1 cellular context compared by ENCODE assay signal in genomic region chr3:30492581-30493192, GRCh38.
A peak's percentile ranks its signal among the peaks of the same experiment; 100 is the strongest.
TF ChIP-seq lines count a peak whose summit lies in the region.

No MANE protein-coding gene starts in this region.

TF ChIP-seq in HepG2, 621 proteins besides CTCF, POLR2A, EP300 and RAD21 (continued from another document and continues in another):
- TF ChIP-seq ELK4 (CRISPR knock-in tag; IDR thresholded peaks at IDR 0.05; ENCODE audit: borderline replicate concordance) (no peak), SALL2 (CRISPR knock-in tag; IDR thresholded peaks at IDR 0.05) (no peak), YY1 (IDR thresholded peaks at IDR 0.05; ENCODE audit: insufficient read depth, insufficient replicate concordance, low read depth, low read length) (no peak), POLR2AphosphoS2 (IDR thresholded peaks at IDR 0.05; ENCODE audit: low read depth, low read length) (no peak), CCAR2 (optimal IDR thresholded peaks at IDR 0.05; ENCODE audit: low read depth, low read length) (no peak), CREBL2 (CRISPR knock-in tag; IDR thresholded peaks at IDR 0.05; ENCODE audit: borderline replicate concordance) (no peak), PITX1 (CRISPR knock-in tag; IDR thresholded peaks at IDR 0.05) (no peak), STAG1 (CRISPR knock-in tag; IDR thresholded peaks at IDR 0.05) (peak; percentile 21), ZNF329 (CRISPR knock-in tag; IDR thresholded peaks at IDR 0.05; ENCODE audit: low read depth) (no peak), ZNF572 (CRISPR knock-in tag; IDR thresholded peaks at IDR 0.05) (no peak), GABPA (IDR thresholded peaks at IDR 0.05; ENCODE audit: low read depth, low read length) (no peak), GABPA (CRISPR knock-in tag; IDR thresholded peaks at IDR 0.05; ENCODE audit: low read depth) (no peak; the same call in 1 of the 2 replicates), ZNF207 (IDR thresholded peaks at IDR 0.05; ENCODE audit: borderline replicate concordance) (no peak), CBX5 (CRISPR knock-in tag; IDR thresholded peaks at IDR 0.05; ENCODE audit: borderline replicate concordance) (peak; percentile 74; the same call in 1 of the 2 replicates), DNMT1 (CRISPR knock-in tag; IDR thresholded peaks at IDR 0.05) (no peak), SNAI1 (CRISPR knock-in tag; IDR thresholded peaks at IDR 0.05; ENCODE audit: borderline replicate concordance) (no peak), ZSCAN20 (CRISPR knock-in tag; IDR thresholded peaks at IDR 0.05; ENCODE audit: borderline replicate concordance) (no peak), KLF11 (CRISPR knock-in tag; IDR thresholded peaks at IDR 0.05) (no peak), ZNF549 (CRISPR knock-in tag; IDR thresholded peaks at IDR 0.05) (no peak), ZSCAN22 (CRISPR knock-in tag; IDR thresholded peaks at IDR 0.05) (no peak), ZEB1 (IDR thresholded peaks at IDR 0.05; ENCODE audit: insufficient replicate concordance, low read depth) (peak; percentile 30), KDM5B (CRISPR knock-in tag; IDR thresholded peaks at IDR 0.05; ENCODE audit: borderline replicate concordance) (no peak), PPARG (CRISPR knock-in tag; conservative IDR thresholded peaks at IDR 0.05) (peak; percentile 44; the same call in 1 of the 2 replicates), ZNF552 (CRISPR knock-in tag; IDR thresholded peaks at IDR 0.05; ENCODE audit: borderline replicate concordance) (no peak), ZBTB7A (CRISPR knock-in tag; IDR thresholded peaks at IDR 0.05) (no peak), NR2F1 (CRISPR knock-in tag; IDR thresholded peaks at IDR 0.05) (peak; percentile 63 to 77), GTF3A (CRISPR knock-in tag; conservative IDR thresholded peaks at IDR 0.05) (no peak), YEATS4 (CRISPR knock-in tag; IDR thresholded peaks at IDR 0.05; ENCODE audit: borderline replicate concordance) (no peak), FOXJ3 (CRISPR knock-in tag; IDR thresholded peaks at IDR 0.05; ENCODE audit: borderline replicate concordance) (peak; percentile 53; the same call in 1 of the 2 replicates), PCBP1 (IDR thresholded peaks at IDR 0.05; ENCODE audit: borderline replicate concordance, low read depth, low read length) (no peak), NFIB (CRISPR knock-in tag; IDR thresholded peaks at IDR 0.05; ENCODE audit: borderline replicate concordance) (no peak), MEIS2 (CRISPR knock-in tag; IDR thresholded peaks at IDR 0.05) (no peak), CREM (IDR thresholded peaks at IDR 0.05) (peak; percentile 82; the same call in 1 of the 2 replicates), CREM (CRISPR knock-in tag; IDR thresholded peaks at IDR 0.05) (no peak), ZFP36 (IDR thresholded peaks at IDR 0.05; ENCODE audit: borderline replicate concordance, low read depth, low read length, partially characterized antibody) (no peak), MBNL3 (CRISPR knock-in tag; conservative IDR thresholded peaks at IDR 0.05) (no peak), GATAD2A (CRISPR knock-in tag; IDR thresholded peaks at IDR 0.05) (peak; percentile 97), LRRFIP1 (CRISPR knock-in tag; conservative IDR thresholded peaks at IDR 0.05) (no peak), TERF1 (CRISPR knock-in tag; IDR thresholded peaks at IDR 0.05) (no peak), MAFK (conservative IDR thresholded peaks at IDR 0.05 in 1 of 2, IDR thresholded peaks at IDR 0.05 in 1 of 2; ENCODE audit: low read length in 2 of 2) (no peak), TBX3 (IDR thresholded peaks at IDR 0.05; ENCODE audit: borderline replicate concordance) (peak; percentile 93), HNRNPK (IDR thresholded peaks at IDR 0.05; ENCODE audit: low read depth, low read length, poor library complexity, severe bottlenecking) (no peak), USF2 (IDR thresholded peaks at IDR 0.05; ENCODE audit: low read depth, low read length) (no peak), USF2 (CRISPR knock-in tag; IDR thresholded peaks at IDR 0.05; ENCODE audit: borderline replicate concordance) (no peak)
- TF ChIP-seq, protein P1, sequence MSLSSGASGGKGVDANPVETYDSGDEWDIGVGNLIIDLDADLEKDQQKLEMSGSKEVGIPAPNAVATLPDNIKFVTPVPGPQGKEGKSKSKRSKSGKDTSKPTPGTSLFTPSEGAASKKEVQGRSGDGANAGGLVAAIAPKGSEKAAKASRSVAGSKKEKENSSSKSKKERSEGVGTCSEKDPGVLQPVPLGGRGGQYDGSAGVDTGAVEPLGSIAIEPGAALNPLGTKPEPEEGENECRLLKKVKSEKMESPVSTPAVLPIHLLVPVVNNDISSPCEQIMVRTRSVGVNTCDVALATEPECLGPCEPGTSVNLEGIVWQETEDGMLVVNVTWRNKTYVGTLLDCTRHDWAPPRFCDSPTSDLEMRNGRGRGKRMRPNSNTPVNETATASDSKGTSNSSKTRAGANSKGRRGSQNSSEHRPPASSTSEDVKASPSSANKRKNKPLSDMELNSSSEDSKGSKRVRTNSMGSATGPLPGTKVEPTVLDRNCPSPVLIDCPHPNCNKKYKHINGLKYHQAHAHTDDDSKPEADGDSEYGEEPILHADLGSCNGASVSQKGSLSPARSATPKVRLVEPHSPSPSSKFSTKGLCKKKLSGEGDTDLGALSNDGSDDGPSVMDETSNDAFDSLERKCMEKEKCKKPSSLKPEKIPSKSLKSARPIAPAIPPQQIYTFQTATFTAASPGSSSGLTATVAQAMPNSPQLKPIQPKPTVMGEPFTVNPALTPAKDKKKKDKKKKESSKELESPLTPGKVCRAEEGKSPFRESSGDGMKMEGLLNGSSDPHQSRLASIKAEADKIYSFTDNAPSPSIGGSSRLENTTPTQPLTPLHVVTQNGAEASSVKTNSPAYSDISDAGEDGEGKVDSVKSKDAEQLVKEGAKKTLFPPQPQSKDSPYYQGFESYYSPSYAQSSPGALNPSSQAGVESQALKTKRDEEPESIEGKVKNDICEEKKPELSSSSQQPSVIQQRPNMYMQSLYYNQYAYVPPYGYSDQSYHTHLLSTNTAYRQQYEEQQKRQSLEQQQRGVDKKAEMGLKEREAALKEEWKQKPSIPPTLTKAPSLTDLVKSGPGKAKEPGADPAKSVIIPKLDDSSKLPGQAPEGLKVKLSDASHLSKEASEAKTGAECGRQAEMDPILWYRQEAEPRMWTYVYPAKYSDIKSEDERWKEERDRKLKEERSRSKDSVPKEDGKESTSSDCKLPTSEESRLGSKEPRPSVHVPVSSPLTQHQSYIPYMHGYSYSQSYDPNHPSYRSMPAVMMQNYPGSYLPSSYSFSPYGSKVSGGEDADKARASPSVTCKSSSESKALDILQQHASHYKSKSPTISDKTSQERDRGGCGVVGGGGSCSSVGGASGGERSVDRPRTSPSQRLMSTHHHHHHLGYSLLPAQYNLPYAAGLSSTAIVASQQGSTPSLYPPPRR (CRISPR knock-in tag; IDR thresholded peaks at IDR 0.05; ENCODE audit: borderline replicate concordance), result peak; percentile 75; the same call in 1 of the 2 replicates
- TF ChIP-seq, protein P2, sequence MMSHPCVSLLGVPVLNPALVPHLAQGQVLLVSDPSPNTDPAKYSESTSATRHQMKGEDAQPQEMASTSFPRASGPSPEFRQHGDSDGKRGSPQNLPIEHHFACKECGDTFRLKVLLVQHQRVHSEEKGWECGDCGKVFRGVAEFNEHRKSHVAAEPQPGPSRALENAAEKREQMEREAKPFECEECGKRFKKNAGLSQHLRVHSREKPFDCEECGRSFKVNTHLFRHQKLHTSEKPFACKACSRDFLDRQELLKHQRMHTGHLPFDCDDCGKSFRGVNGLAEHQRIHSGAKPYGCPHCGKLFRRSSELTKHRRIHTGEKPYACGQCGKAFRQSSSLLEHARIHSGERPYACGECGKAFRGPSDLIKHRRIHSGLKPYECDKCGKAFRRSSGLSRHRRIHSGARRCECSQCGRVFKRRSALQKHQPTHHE (CRISPR knock-in tag; IDR thresholded peaks at IDR 0.05; ENCODE audit: borderline replicate concordance), result no peak
- TF ChIP-seq, protein P3, sequence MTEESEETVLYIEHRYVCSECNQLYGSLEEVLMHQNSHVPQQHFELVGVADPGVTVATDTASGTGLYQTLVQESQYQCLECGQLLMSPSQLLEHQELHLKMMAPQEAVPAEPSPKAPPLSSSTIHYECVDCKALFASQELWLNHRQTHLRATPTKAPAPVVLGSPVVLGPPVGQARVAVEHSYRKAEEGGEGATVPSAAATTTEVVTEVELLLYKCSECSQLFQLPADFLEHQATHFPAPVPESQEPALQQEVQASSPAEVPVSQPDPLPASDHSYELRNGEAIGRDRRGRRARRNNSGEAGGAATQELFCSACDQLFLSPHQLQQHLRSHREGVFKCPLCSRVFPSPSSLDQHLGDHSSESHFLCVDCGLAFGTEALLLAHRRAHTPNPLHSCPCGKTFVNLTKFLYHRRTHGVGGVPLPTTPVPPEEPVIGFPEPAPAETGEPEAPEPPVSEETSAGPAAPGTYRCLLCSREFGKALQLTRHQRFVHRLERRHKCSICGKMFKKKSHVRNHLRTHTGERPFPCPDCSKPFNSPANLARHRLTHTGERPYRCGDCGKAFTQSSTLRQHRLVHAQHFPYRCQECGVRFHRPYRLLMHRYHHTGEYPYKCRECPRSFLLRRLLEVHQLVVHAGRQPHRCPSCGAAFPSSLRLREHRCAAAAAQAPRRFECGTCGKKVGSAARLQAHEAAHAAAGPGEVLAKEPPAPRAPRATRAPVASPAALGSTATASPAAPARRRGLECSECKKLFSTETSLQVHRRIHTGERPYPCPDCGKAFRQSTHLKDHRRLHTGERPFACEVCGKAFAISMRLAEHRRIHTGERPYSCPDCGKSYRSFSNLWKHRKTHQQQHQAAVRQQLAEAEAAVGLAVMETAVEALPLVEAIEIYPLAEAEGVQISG (CRISPR knock-in tag; IDR thresholded peaks at IDR 0.05), result no peak
- TF ChIP-seq, protein P4, sequence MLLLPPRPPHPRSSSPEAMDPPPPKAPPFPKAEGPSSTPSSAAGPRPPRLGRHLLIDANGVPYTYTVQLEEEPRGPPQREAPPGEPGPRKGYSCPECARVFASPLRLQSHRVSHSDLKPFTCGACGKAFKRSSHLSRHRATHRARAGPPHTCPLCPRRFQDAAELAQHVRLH (CRISPR knock-in tag; IDR thresholded peaks at IDR 0.05; ENCODE audit: borderline replicate concordance, low read depth), result no peak; the same call in 1 of the 2 replicates
- TF ChIP-seq, protein P5, sequence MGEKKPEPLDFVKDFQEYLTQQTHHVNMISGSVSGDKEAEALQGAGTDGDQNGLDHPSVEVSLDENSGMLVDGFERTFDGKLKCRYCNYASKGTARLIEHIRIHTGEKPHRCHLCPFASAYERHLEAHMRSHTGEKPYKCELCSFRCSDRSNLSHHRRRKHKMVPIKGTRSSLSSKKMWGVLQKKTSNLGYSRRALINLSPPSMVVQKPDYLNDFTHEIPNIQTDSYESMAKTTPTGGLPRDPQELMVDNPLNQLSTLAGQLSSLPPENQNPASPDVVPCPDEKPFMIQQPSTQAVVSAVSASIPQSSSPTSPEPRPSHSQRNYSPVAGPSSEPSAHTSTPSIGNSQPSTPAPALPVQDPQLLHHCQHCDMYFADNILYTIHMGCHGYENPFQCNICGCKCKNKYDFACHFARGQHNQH (CRISPR knock-in tag; IDR thresholded peaks at IDR 0.05), result peak; percentile 70
